In the genomic region with DNA sequence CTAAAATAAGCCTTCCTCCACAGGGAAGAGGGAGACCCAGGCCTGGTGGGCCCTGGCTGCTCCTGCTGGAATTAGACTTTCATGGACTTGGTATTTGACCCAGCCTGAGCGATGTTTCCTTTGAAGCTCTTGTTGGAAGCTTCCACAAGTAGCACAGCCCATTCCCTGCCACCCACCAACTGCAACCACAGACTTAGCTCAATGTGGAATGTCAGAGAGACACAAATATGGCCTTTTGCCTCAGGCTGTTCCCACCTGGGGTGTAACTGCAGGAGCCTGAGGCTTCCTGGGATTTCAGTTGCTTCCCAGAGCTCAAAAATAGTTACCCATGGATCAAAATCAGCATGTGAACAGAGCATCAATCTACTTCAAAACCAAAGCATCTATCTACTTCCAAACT, we compare ENCODE assay signal across 14 cellular contexts.
DNase-seq lines count a peak whose midpoint lies in the region; ATAC-seq and TF ChIP-seq lines count a peak whose summit lies in the region.
"Had no signal": no experiment of that assay in that cellular context is flagged by ENCODE, and none has a peak within 500 bp of the region (broad histone marks: within the 10 kb centered on the region; RNA-seq: fewer than 3 reads in every experiment).

No MANE protein-coding gene starts in this region.

- H3K9me3 Mint-ChIP-seq in stimulated activated memory B cell treated with anti-CD40 and anti-IgM and Interleukin-4, amounts not matched to agents 10 μg/mL and 1 μg/mL and 100 μg/mL, for 72 hours: no peaks in the 10 kb centered on the region
- no peaks in the 10 kb centered on the region for H3K9me3 Mint-ChIP-seq in endothelial cell (ENCODE audit: unreplicated experiment)

- intact Hi-C loops in testis (cut with DNase I; ENCODE audit: low total_unique reads): no loop called here

- no peaks in the 10 kb centered on the region for H3K27me3 ChIP-seq in testis

- no peak for TF ChIP-seq CTCF in endothelial cell (IDR thresholded peaks at IDR 0.05; ENCODE audit: unreplicated experiment)
- no peak for TF ChIP-seq CTCF in testis (IDR thresholded peaks at IDR 0.05)

- TF ChIP-seq POLR2A in testis (IDR thresholded peaks at IDR 0.05): no peak

- H3K4me3 Mint-ChIP-seq in stimulated activated memory B cell treated with anti-CD40 and anti-IgM and Interleukin-4, amounts not matched to agents 10 μg/mL and 1 μg/mL and 100 μg/mL, for 72 hours: no peak overlapping the region
- no peak overlapping the region for H3K4me3 Mint-ChIP-seq in endothelial cell (ENCODE audit: unreplicated experiment)
- H3K4me3 Mint-ChIP-seq: CD4-positive, CD25-positive, alpha-beta regulatory T cell had no signal

- no peak overlapping the region for H3K4me3 ChIP-seq in testis

- no peak for ATAC-seq in stimulated activated memory B cell treated with anti-CD40 and anti-IgM and Interleukin-4, amounts not matched to agents 10 μg/mL and 1 μg/mL and 100 μg/mL, for 72 hours

- no peaks in the 10 kb centered on the region for H3K4me1 ChIP-seq in testis

- H3K4me1 Mint-ChIP-seq in stimulated activated memory B cell treated with anti-CD40 and anti-IgM and Interleukin-4, amounts not matched to agents 10 μg/mL and 1 μg/mL and 100 μg/mL, for 72 hours: peaks cover 51% of the 10 kb centered on the region
- H3K4me1 Mint-ChIP-seq in endothelial cell (ENCODE audit: unreplicated experiment): peaks cover 26% of the 10 kb centered on the region
- H3K4me1 Mint-ChIP-seq: CD4-positive, CD25-positive, alpha-beta regulatory T cell had no signal

- H3K9me3 ChIP-seq in testis: no peaks in the 10 kb centered on the region

- H3K27ac ChIP-seq in testis: no peak overlapping the region

- no peaks in the 10 kb centered on the region for H3K36me3 Mint-ChIP-seq in stimulated activated memory B cell treated with anti-CD40 and anti-IgM and Interleukin-4, amounts not matched to agents 10 μg/mL and 1 μg/mL and 100 μg/mL, for 72 hours
- H3K36me3 Mint-ChIP-seq in endothelial cell (ENCODE audit: low read depth, unreplicated experiment): no peaks in the 10 kb centered on the region
- H3K36me3 Mint-ChIP-seq: CD4-positive, CD25-positive, alpha-beta regulatory T cell had no signal

- no peaks in the 10 kb centered on the region for H3K27me3 Mint-ChIP-seq in stimulated activated memory B cell treated with anti-CD40 and anti-IgM and Interleukin-4, amounts not matched to agents 10 μg/mL and 1 μg/mL and 100 μg/mL, for 72 hours
- no peaks in the 10 kb centered on the region for H3K27me3 Mint-ChIP-seq in endothelial cell (ENCODE audit: unreplicated experiment)
- H3K27me3 Mint-ChIP-seq: CD4-positive, CD25-positive, alpha-beta regulatory T cell had no signal

- peak; percentile 52 for DNase-seq in ELF-1 (ENCODE audit: low read depth, low spot score)
- peak; percentile 2 for DNase-seq in NCI-H345 treated with DMSO at 0.1 percent for 48 hours (lab: John Stamatoyannopoulos, UW; ENCODE audit: unreplicated experiment)
- DNase-seq in brain pericyte (ENCODE audit: low read depth, low spot score): peak; percentile 42
- no peak for DNase-seq in endothelial cell (ENCODE audit: low spot score)
- no peak for DNase-seq in UCSD-AML1 (lab: John Stamatoyannopoulos, UW; ENCODE audit: unreplicated experiment)
- no peak for DNase-seq in testis
- DNase-seq: AML-193; CD4-positive, CD25-positive, alpha-beta regulatory T cell; DND-41; GF-D8; NCI-H1048; NCI-H1694; NCI-H82 had no signal

- H3K36me3 ChIP-seq in testis (ENCODE audit: low read depth, missing control alignments): no peaks in the 10 kb centered on the region

- peak overlapping the region; percentile 60 for H3K27ac Mint-ChIP-seq in stimulated activated memory B cell treated with anti-CD40 and anti-IgM and Interleukin-4, amounts not matched to agents 10 μg/mL and 1 μg/mL and 100 μg/mL, for 72 hours
- no peak overlapping the region for H3K27ac Mint-ChIP-seq in endothelial cell (ENCODE audit: unreplicated experiment)
- H3K27ac Mint-ChIP-seq: CD4-positive, CD25-positive, alpha-beta regulatory T cell had no signal

- WGBS in testis, 2 donors: 81 to 100% methylated on average over 1 of the region's 1 CpG

Comparison
In these comparisons a context has a peak if more than half of its experiments do, and no peak if none do; other contexts are left out.
1. DNase-seq: peak in ELF-1 (single experiment), NCI-H345 treated with DMSO at 0.1 percent for 48 hours (single experiment) and brain pericyte (single experiment); none in endothelial cell (single experiment), UCSD-AML1 (single experiment) and testis (single experiment).